ENCODE assay signal across 8 cellular contexts in genomic region chrX:70454441-70455365, GRCh38. TPM values are rescaled to one million over a fixed set of nuclear protein-coding genes. Genes with fewer than 3 reads are reported as not detected.
A peak's percentile ranks its signal among the peaks of the same experiment; 100 is the strongest.
DNase-seq lines count a peak whose midpoint lies in the region; ATAC-seq and TF ChIP-seq lines count a peak whose summit lies in the region.

No MANE protein-coding gene starts in this region.

- H3K27me3 ChIP-seq in GM06990 (replicated peaks; ENCODE audit: control insufficient read depth, insufficient read depth, low read length) (no peaks in the 10 kb centered on the region), body of pancreas (no peaks in the 10 kb centered on the region)

- TF ChIP-seq POLR2A in body of pancreas (IDR thresholded peaks at IDR 0.05), result peak in 2 of 3 donors; percentile 57 to 60

- intact Hi-C loops in body of pancreas (cut with DNase I), result loop anchor here (10.0 kb wide), 1 partner anchor 100 kb away; no protein-coding TSS in a partner anchor

- peak overlapping the region; percentile 72 for H3K27ac Mint-ChIP-seq in T-helper 17 cell

- DNase-seq in GM06990 (ENCODE audit: extremely low read depth, insufficient read length) (peak; percentile 75), NCI-H1417 (lab: John Stamatoyannopoulos, UW) (peak; percentile 93 to 97 (median 93)), T-helper 17 cell (peak; percentile 55 to 74 (median 65)), body of pancreas (peak; percentile 92 to 96 (median 95)), iPS-NIHi11 (ENCODE audit: low spot score) (peak; percentile 94)
- DNase-seq in stimulated activated CD4-positive, alpha-beta T cell treated with anti-CD3 and anti-CD28 coated beads, Interleukin-15, amount 100 ng/mL, for 48 hours (ENCODE audit: low read depth in 2 of 2), result peak; percentile 49 to 57

- H3K4me1 ChIP-seq in HEK293 (ENCODE audit: control insufficient read depth, insufficient read depth, low read length), result no peaks in the 10 kb centered on the region; the same call in 1 of the 2 replicates
- H3K4me1 ChIP-seq in body of pancreas, result peaks cover 23% of the 10 kb centered on the region

- WGBS in body of pancreas, 2 donors, result 0 to 5% methylated on average over 6 to 11 of the region's 48 CpGs

- H3K4me3 ChIP-seq in GM06990 (replicated peaks; ENCODE audit: low read depth, low read length), result peak overlapping the region; percentile 42
- peak overlapping the region; percentile 56 for H3K4me3 ChIP-seq in HEK293 (ENCODE audit: low read depth, low read length)
- H3K4me3 ChIP-seq in body of pancreas, result peak overlapping the region; percentile 39 to 73

- POLR2A ChIA-PET in HEK293 (lab: Yijun Ruan, JAX), result interaction anchor here (0.7 to 1.0 kb wide), 2 partner anchors 22 to 24 kb away, joined by 4 to 9 read pairs; no protein-coding TSS in a partner anchor

- H3K36me3 ChIP-seq in GM06990 (ENCODE audit: control insufficient read depth, insufficient read depth, low read length) (no peaks in the 10 kb centered on the region), HEK293 (ENCODE audit: control insufficient read depth in 2 of 2, insufficient read depth in 1 of 2, low read length in 2 of 2) (peaks cover under 1 to 15% of the 10 kb centered on the region in 2 experiments; a peak in 2 of 3 replicates), body of pancreas (replicated peaks in 1 of 2; ENCODE audit: insufficient read depth in 1 of 2, low read depth in 2 of 2) (no peaks in the 10 kb centered on the region)

- H3K4me1 Mint-ChIP-seq in T-helper 17 cell, result peaks cover 29% of the 10 kb centered on the region

- peak; percentile 83 for ATAC-seq in T-helper 17 cell
- ATAC-seq in body of pancreas, result peak; percentile 92
- no peak for ATAC-seq in HG02610 (IDR thresholded peaks at IDR 0.05; ENCODE audit: unreplicated experiment)

- no peaks in the 10 kb centered on the region for H3K36me3 Mint-ChIP-seq in T-helper 17 cell (ENCODE audit: low read depth)

- H3K9me3 ChIP-seq in HEK293 (ENCODE audit: control insufficient read depth, insufficient read depth, low read depth, low read length) (no peaks in the 10 kb centered on the region), T-helper 17 cell (ENCODE audit: control insufficient read depth, low read length, poor library complexity, severe bottlenecking) (no peaks in the 10 kb centered on the region), body of pancreas (no peaks in the 10 kb centered on the region)

- peak; percentile 89 for TF ChIP-seq CTCF in GM06990 (IDR thresholded peaks at IDR 0.05; ENCODE audit: insufficient read depth, low read length, poor library complexity, severe bottlenecking)
- peak; percentile 88 for TF ChIP-seq CTCF in HEK293 (tag by site-specific recombination; IDR thresholded peaks at IDR 0.05)
- TF ChIP-seq CTCF in body of pancreas (IDR thresholded peaks at IDR 0.05), result peak; percentile 65 to 94 (median 90)

- no peaks in the 10 kb centered on the region for H3K27me3 Mint-ChIP-seq in T-helper 17 cell

- CTCF ChIA-PET in HEK293 (lab: Yijun Ruan, JAX), result interaction anchor here (0.5 to 7.8 kb wide), 13 partner anchors 11 to 919 kb away, joined by 3 to 48 read pairs (median 4); no protein-coding TSS in a partner anchor

- H3K27ac ChIP-seq in HEK293 (ENCODE audit: extremely low read depth, low read depth, low read length) (peak overlapping the region; percentile 95), body of pancreas (peak overlapping the region; percentile 68 to 96 (median 94))

- peak overlapping the region; percentile 94 for H3K4me3 Mint-ChIP-seq in T-helper 17 cell

TF ChIP-seq in HEK293, 187 proteins besides CTCF, POLR2A, EP300 and RAD21 (continues in another document):
- TF ChIP-seq ZBTB49 (tag by site-specific recombination; IDR thresholded peaks at IDR 0.05; ENCODE audit: low read depth), result no peak
- no peak for TF ChIP-seq BCL6B (tag by site-specific recombination; IDR thresholded peaks at IDR 0.05)
- no peak for TF ChIP-seq ZNF354C (tag by site-specific recombination; IDR thresholded peaks at IDR 0.05; ENCODE audit: borderline replicate concordance, low read depth)
- no peak for TF ChIP-seq ZNF169 (tag by site-specific recombination; IDR thresholded peaks at IDR 0.05)
- no peak for TF ChIP-seq ZNF645 (tag by site-specific recombination; IDR thresholded peaks at IDR 0.05)
- no peak for TF ChIP-seq ZNF785 (tag by site-specific recombination; IDR thresholded peaks at IDR 0.05)
- no peak for TF ChIP-seq ZNF610 (tag by site-specific recombination; IDR thresholded peaks at IDR 0.05; ENCODE audit: borderline replicate concordance)
- peak; percentile 37; the same call in 1 of the 2 replicates for TF ChIP-seq KLF1 (tag by site-specific recombination; IDR thresholded peaks at IDR 0.05)
- TF ChIP-seq ZNF112 (tag by site-specific recombination; IDR thresholded peaks at IDR 0.05), result no peak
- TF ChIP-seq ZNF76 (tag by site-specific recombination; IDR thresholded peaks at IDR 0.05; ENCODE audit: borderline replicate concordance, low read depth), result peak; percentile 13; the same call in 1 of the 2 replicates
- 0 out of 2 replicates have a peak, but pooled peaks have one; percentile 76 for TF ChIP-seq GLI4 (tag by site-specific recombination; IDR thresholded peaks at IDR 0.05)
- TF ChIP-seq ZNF530 (tag by site-specific recombination; IDR thresholded peaks at IDR 0.05; ENCODE audit: low read depth), result no peak
- no peak for TF ChIP-seq MZF1 (tag by site-specific recombination; IDR thresholded peaks at IDR 0.05; ENCODE audit: borderline replicate concordance)
- TF ChIP-seq ZNF768 (tag by site-specific recombination; IDR thresholded peaks at IDR 0.05), result no peak
- peak; percentile 98 for TF ChIP-seq ZNF398 (tag by site-specific recombination; IDR thresholded peaks at IDR 0.05)
- TF ChIP-seq ZBTB20 (tag by site-specific recombination; IDR thresholded peaks at IDR 0.05), result 0 out of 2 replicates have a peak, but pooled peaks have one; percentile 34
- TF ChIP-seq ZNF707 (tag by site-specific recombination; IDR thresholded peaks at IDR 0.05), result no peak

RNA-seq across cellular contexts. Expression of gene DLG3, which starts 10.1 kb away (rescaled TPM):
- total RNA-seq in T-helper 17 cell (10 to 100 TPM; 12.5 to 12.8 TPM), body of pancreas (10 to 100 TPM; 26.0 to 26.7 TPM)

RNA-seq across cellular contexts. Expression of gene GDPD2, which starts 31.6 kb away (rescaled TPM):
- total RNA-seq in T-helper 17 cell, result not detected
- total RNA-seq in body of pancreas, result under 1 TPM in 1 of 2 donors, not detected in 1; 0.26 TPM
